ENCODE assay signal across 20 cellular contexts in the genomic region with DNA sequence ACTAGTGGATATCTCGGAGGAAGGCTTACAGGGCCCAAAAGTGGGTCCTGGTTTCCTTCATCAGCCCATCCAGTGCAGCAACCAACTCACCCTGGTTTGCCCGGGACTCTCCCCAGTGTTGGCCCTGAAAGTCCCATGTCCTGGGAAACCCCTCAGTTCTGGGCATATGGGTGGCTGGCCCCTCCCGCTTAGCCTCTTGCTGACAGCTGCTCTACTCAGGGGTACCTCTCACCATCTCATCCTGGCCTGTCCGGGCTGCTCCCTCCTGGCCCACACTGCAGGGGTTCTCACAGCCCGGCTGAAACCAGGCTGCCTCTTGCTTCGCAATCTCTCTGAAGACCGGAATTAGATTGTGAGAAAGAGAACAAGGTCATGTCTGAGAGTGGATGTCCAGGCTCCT. TPM values are rescaled to one million over a fixed set of nuclear protein-coding genes. Genes with fewer than 3 reads are reported as not detected.
DNase-seq lines count a peak whose midpoint lies in the region; ATAC-seq and TF ChIP-seq lines count a peak whose summit lies in the region.
"Had no signal": no experiment of that assay in that cellular context is flagged by ENCODE, and none has a peak within 500 bp of the region (broad histone marks: within the 10 kb centered on the region; RNA-seq: fewer than 3 reads in every experiment).

No MANE protein-coding gene starts in this region.

- no peak overlapping the region for H3K4me2 ChIP-seq in PC-9
- H3K4me2 ChIP-seq: BLaER1 treated with 17β-estradiol and CSF1 and Interleukin-3, amounts not matched to agents 10 nM and 100 nM had no signal

- H3K27ac ChIP-seq in testis (no peak overlapping the region), PC-9 (no peak overlapping the region)
- H3K27ac ChIP-seq: BLaER1 treated with 17β-estradiol and CSF1 and Interleukin-3, amounts not matched to agents 10 nM and 100 nM; GM23248; HL-60 had no signal

- H3K36me3 ChIP-seq in testis (ENCODE audit: low read depth, missing control alignments) (no peaks in the 10 kb centered on the region), PC-9 (ENCODE audit: low read depth) (no peaks in the 10 kb centered on the region)
- H3K36me3 ChIP-seq: BLaER1 treated with 17β-estradiol and CSF1 and Interleukin-3, amounts not matched to agents 10 nM and 100 nM; HAP-1 had no signal

- H3K27me3 ChIP-seq in testis = no peaks in the 10 kb centered on the region
- H3K27me3 ChIP-seq in PC-9 (ENCODE audit: insufficient read depth, low read depth) = peaks cover 28% of the 10 kb centered on the region
- H3K27me3 ChIP-seq: BLaER1 treated with 17β-estradiol and CSF1 and Interleukin-3, amounts not matched to agents 10 nM and 100 nM had no signal

- no TSS peak for BruUV-seq in PC-9 (replicated peaks; lab: Mats Ljungman, UMichigan)

- no peak overlapping the region for H3K4me3 Mint-ChIP-seq in natural killer cell treated with Interleukin-12 subunit alpha and Interleukin-12 subunit beta and Interleukin-15 and Interleukin-18, amount 100 ng/mL, for 72 hours
- no peak overlapping the region for H3K4me3 Mint-ChIP-seq in natural killer cell
- H3K4me3 Mint-ChIP-seq in central memory CD8-positive, alpha-beta T cell = no peak overlapping the region
- no peak overlapping the region for H3K4me3 Mint-ChIP-seq in stimulated activated naive CD8-positive, alpha-beta T cell treated with anti-CD3 and anti-CD28 coated beads, Interleukin-15, amount 100 ng/mL, for 72 hours
- H3K4me3 Mint-ChIP-seq: B cell; CD8-positive, alpha-beta T cell had no signal

- H3K4me1 Mint-ChIP-seq in natural killer cell treated with Interleukin-12 subunit alpha and Interleukin-12 subunit beta and Interleukin-15 and Interleukin-18, amount 100 ng/mL, for 72 hours (ENCODE audit: low read depth in 2 of 2) = peaks cover 0 to 3% of the 10 kb centered on the region in 2 donors
- no peaks in the 10 kb centered on the region for H3K4me1 Mint-ChIP-seq in natural killer cell
- H3K4me1 Mint-ChIP-seq in central memory CD8-positive, alpha-beta T cell = no peaks in the 10 kb centered on the region
- peaks cover 5% of the 10 kb centered on the region for H3K4me1 Mint-ChIP-seq in stimulated activated naive CD8-positive, alpha-beta T cell treated with anti-CD3 and anti-CD28 coated beads, Interleukin-15, amount 100 ng/mL, for 72 hours
- H3K4me1 Mint-ChIP-seq: B cell had no signal

- peak; percentile 46 to 53 for ATAC-seq in natural killer cell treated with Interleukin-12 subunit alpha and Interleukin-12 subunit beta and Interleukin-15 and Interleukin-18, amount 100 ng/mL, for 72 hours
- ATAC-seq in natural killer cell = no peak
- ATAC-seq in central memory CD8-positive, alpha-beta T cell (replicated peaks; ENCODE audit: extremely low read depth, poor library complexity, severe bottlenecking) = no peak
- ATAC-seq in stimulated activated naive CD8-positive, alpha-beta T cell treated with anti-CD3 and anti-CD28 coated beads, Interleukin-15, amount 100 ng/mL, for 72 hours = peak; percentile 37
- ATAC-seq: CD8-positive, alpha-beta T cell had no signal

- no peaks in the 10 kb centered on the region for H3K9me2 ChIP-seq in PC-9 (ENCODE audit: insufficient read depth)

- WGBS in testis, 2 donors = 72 to 83% methylated on average over 6 to 7 of the region's 7 CpGs

- H3F3A ChIP-seq in PC-9 (ENCODE audit: insufficient read depth, low read depth) = no peaks in the 10 kb centered on the region

- H3K27ac Mint-ChIP-seq in natural killer cell treated with Interleukin-12 subunit alpha and Interleukin-12 subunit beta and Interleukin-15 and Interleukin-18, amount 100 ng/mL, for 72 hours = no peak overlapping the region
- no peak overlapping the region for H3K27ac Mint-ChIP-seq in natural killer cell
- peak overlapping the region; percentile 22 for H3K27ac Mint-ChIP-seq in central memory CD8-positive, alpha-beta T cell (ENCODE audit: low read depth)
- no peak overlapping the region for H3K27ac Mint-ChIP-seq in stimulated activated naive CD8-positive, alpha-beta T cell treated with anti-CD3 and anti-CD28 coated beads, Interleukin-15, amount 100 ng/mL, for 72 hours
- H3K27ac Mint-ChIP-seq: B cell; CD8-positive, alpha-beta T cell had no signal

- no peaks in the 10 kb centered on the region for H3K9me3 Mint-ChIP-seq in natural killer cell treated with Interleukin-12 subunit alpha and Interleukin-12 subunit beta and Interleukin-15 and Interleukin-18, amount 100 ng/mL, for 72 hours
- H3K9me3 Mint-ChIP-seq in natural killer cell = no peaks in the 10 kb centered on the region
- no peaks in the 10 kb centered on the region for H3K9me3 Mint-ChIP-seq in central memory CD8-positive, alpha-beta T cell
- H3K9me3 Mint-ChIP-seq in stimulated activated naive CD8-positive, alpha-beta T cell treated with anti-CD3 and anti-CD28 coated beads, Interleukin-15, amount 100 ng/mL, for 72 hours = no peaks in the 10 kb centered on the region
- H3K9me3 Mint-ChIP-seq: CD8-positive, alpha-beta T cell had no signal

- no peaks in the 10 kb centered on the region for H4K20me1 ChIP-seq in PC-9 (ENCODE audit: insufficient read depth)
- H4K20me1 ChIP-seq: BLaER1 treated with 17β-estradiol and CSF1 and Interleukin-3, amounts not matched to agents 10 nM and 100 nM had no signal

- no peak for TF ChIP-seq CTCF in natural killer cell (IDR thresholded peaks at IDR 0.05)
- TF ChIP-seq CTCF in testis (IDR thresholded peaks at IDR 0.05) = no peak
- no peak for TF ChIP-seq CTCF in PC-9 (conservative IDR thresholded peaks at IDR 0.05)

- POLR2A ChIA-PET in PC-9 (lab: Charles Lee; ENCODE audit: unreplicated experiment) = no interaction called here

- intact Hi-C loops in natural killer cell (cut with micrococcal nuclease) = no loop called here
- intact Hi-C loops in testis (cut with DNase I; ENCODE audit: low total_unique reads) = no loop called here
- intact Hi-C loops in PC-9 (cut with micrococcal nuclease; ENCODE audit: unreplicated experiment) = no loop called here

- H3K9me3 ChIP-seq in testis = no peaks in the 10 kb centered on the region
- H3K9me3 ChIP-seq in PC-9 (ENCODE audit: insufficient read depth, low read depth) = no peaks in the 10 kb centered on the region
- H3K9me3 ChIP-seq: BLaER1 treated with 17β-estradiol and CSF1 and Interleukin-3, amounts not matched to agents 10 nM and 100 nM; HAP-1 had no signal

- H3K4me1 ChIP-seq in testis = no peaks in the 10 kb centered on the region
- H3K4me1 ChIP-seq in PC-9 (replicated peaks; ENCODE audit: insufficient read depth) = no peaks in the 10 kb centered on the region
- H3K4me1 ChIP-seq: BLaER1 treated with 17β-estradiol and CSF1 and Interleukin-3, amounts not matched to agents 10 nM and 100 nM; HAP-1 had no signal

- H3K79me2 ChIP-seq in PC-9 (ENCODE audit: low read depth) = no peaks in the 10 kb centered on the region

- CTCF ChIA-PET in PC-9 (lab: Charles Lee) = no interaction called here

- H3K4me3 ChIP-seq in testis = no peak overlapping the region
- no peak overlapping the region for H3K4me3 ChIP-seq in PC-9
- H3K4me3 ChIP-seq: BLaER1 treated with 17β-estradiol and CSF1 and Interleukin-3, amounts not matched to agents 10 nM and 100 nM; GM23248; HAP-1 had no signal

- no peak for TF ChIP-seq POLR2A in testis (IDR thresholded peaks at IDR 0.05)

- H2AFZ ChIP-seq in PC-9 = no peak overlapping the region
- H2AFZ ChIP-seq: GM23248 had no signal

- H3K36me3 Mint-ChIP-seq in natural killer cell treated with Interleukin-12 subunit alpha and Interleukin-12 subunit beta and Interleukin-15 and Interleukin-18, amount 100 ng/mL, for 72 hours = no peaks in the 10 kb centered on the region
- H3K36me3 Mint-ChIP-seq in natural killer cell = no peaks in the 10 kb centered on the region
- H3K36me3 Mint-ChIP-seq in central memory CD8-positive, alpha-beta T cell (ENCODE audit: insufficient read depth) = no peaks in the 10 kb centered on the region
- H3K36me3 Mint-ChIP-seq: CD8-positive, alpha-beta T cell had no signal

- H3K27me3 Mint-ChIP-seq in natural killer cell treated with Interleukin-12 subunit alpha and Interleukin-12 subunit beta and Interleukin-15 and Interleukin-18, amount 100 ng/mL, for 72 hours = peaks cover 6 to 12% of the 10 kb centered on the region in 2 donors
- H3K27me3 Mint-ChIP-seq in natural killer cell (ENCODE audit: low read depth in 2 of 2) = peaks cover 5 to 13% of the 10 kb centered on the region in 2 donors
- peaks cover 42% of the 10 kb centered on the region for H3K27me3 Mint-ChIP-seq in central memory CD8-positive, alpha-beta T cell
- peaks cover 27% of the 10 kb centered on the region for H3K27me3 Mint-ChIP-seq in stimulated activated naive CD8-positive, alpha-beta T cell treated with anti-CD3 and anti-CD28 coated beads, Interleukin-15, amount 100 ng/mL, for 72 hours

- DNase-seq in natural killer cell treated with Interleukin-12 subunit alpha and Interleukin-12 subunit beta and Interleukin-15 and Interleukin-18, amount 100 ng/mL, for 72 hours (ENCODE audit: low spot score) = no peak
- DNase-seq in natural killer cell (no peak), testis (no peak), PC-9 (no peak), SKM-1 (lab: John Stamatoyannopoulos, UW; ENCODE audit: unreplicated experiment) (no peak)
- no peak for DNase-seq in central memory CD8-positive, alpha-beta T cell (ENCODE audit: low spot score in 2 of 2)
- no peak for DNase-seq in stimulated activated naive CD8-positive, alpha-beta T cell treated with anti-CD3 and anti-CD28 coated beads, Interleukin-15, amount 100 ng/mL, for 72 hours
- DNase-seq: 8988T; Calu3; CD8-positive, alpha-beta T cell; DND-41; EL; GM23248 had no signal

RNA-seq across cellular contexts. Expression of gene SLC24A4, which starts 48.9 kb away (rescaled TPM):
- under 1 TPM; 0.17 to 0.36 TPM for total RNA-seq in natural killer cell treated with Interleukin-12 subunit alpha and Interleukin-12 subunit beta and Interleukin-15 and Interleukin-18, amount 100 ng/mL, for 72 hours
- total RNA-seq in natural killer cell (1 to 10 TPM; 1.1 to 3.2 (median 2.1) TPM), testis (10 to 100 TPM in 1 of 2 donors, 1 to 10 TPM in 1; 8.5 to 10.6 TPM), PC-9 (2021) (not detected in 2 replicates)
- 3.6 TPM for polyA plus RNA-seq in testis (ENCODE audit: insufficient read depth, low read depth, low replicate concordance)
- total RNA-seq: B cell, Calu3, G401, GM23248, H4, HT1080 had no signal
- polyA plus RNA-seq: GM23248 had no signal

Comparison
In these comparisons a context has a peak if more than half of its experiments do, and no peak if none do; other contexts are left out.
1. ATAC-seq: peak in natural killer cell treated with Interleukin-12 subunit alpha and Interleukin-12 subunit beta and Interleukin-15 and Interleukin-18, amount 100 ng/mL, for 72 hours (2 of 2) and stimulated activated naive CD8-positive, alpha-beta T cell treated with anti-CD3 and anti-CD28 coated beads, Interleukin-15, amount 100 ng/mL, for 72 hours (single experiment); none in natural killer cell (0 of 3) and central memory CD8-positive, alpha-beta T cell (single experiment).